ENCODE assay signal across 19 cellular contexts in genomic region chr21:43375827-43376795, GRCh38. TPM values are rescaled to one million over a fixed set of nuclear protein-coding genes. Genes with fewer than 3 reads are reported as not detected.
DNase-seq lines count a peak whose midpoint lies in the region; ATAC-seq and TF ChIP-seq lines count a peak whose summit lies in the region.
"Had no signal": no experiment of that assay in that cellular context is flagged by ENCODE, and none has a peak within 500 bp of the region (broad histone marks: within the 10 kb centered on the region; RNA-seq: fewer than 3 reads in every experiment).

No MANE protein-coding gene starts in this region.

- H3K4me3 ChIP-seq in left ventricle myocardium inferior (no peak overlapping the region), epithelial cell of esophagus (ENCODE audit: low read length) (no peak overlapping the region)
- no peak overlapping the region for H3K4me3 ChIP-seq in CD8-positive, alpha-beta T cell (ENCODE audit: low read depth, low read length)
- H3K4me3 ChIP-seq: BLaER1 treated with 17β-estradiol and CSF1 and Interleukin-3, amounts not matched to agents 10 nM and 100 nM; GM12878; MG63; Peyer's patch had no signal

- H3K9me3 ChIP-seq in left ventricle myocardium inferior (replicated peaks) (no peaks in the 10 kb centered on the region), H9 (ENCODE audit: control insufficient read depth, low read depth, low read length) (no peaks in the 10 kb centered on the region)
- no peaks in the 10 kb centered on the region for H3K9me3 ChIP-seq in CD8-positive, alpha-beta T cell (ENCODE audit: low read length)
- H3K9me3 ChIP-seq: MG63, Peyer's patch had no signal

- no peak overlapping the region for H4K91ac ChIP-seq in H9 (ENCODE audit: insufficient read length, low read depth, low read length)

- no peaks in the 10 kb centered on the region for H3K9me3 Mint-ChIP-seq in H9
- H3K9me3 Mint-ChIP-seq in CD8-positive, alpha-beta T cell: no peaks in the 10 kb centered on the region

- no peak overlapping the region for H2BK12ac ChIP-seq in H9 (ENCODE audit: insufficient read length, low read depth, low read length)

- CTCF ChIA-PET in CD8-positive, alpha-beta T cell (lab: Charles Lee): no interaction called here

- H3K4me1 ChIP-seq in left ventricle myocardium inferior: no peaks in the 10 kb centered on the region
- H3K4me1 ChIP-seq in H9 (ENCODE audit: insufficient read depth, low read length): peaks cover 4% of the 10 kb centered on the region; the same call in 1 of the 2 replicates
- H3K4me1 ChIP-seq in CD8-positive, alpha-beta T cell (ENCODE audit: insufficient read depth, low read length): no peaks in the 10 kb centered on the region
- H3K4me1 ChIP-seq: Peyer's patch had no signal

- no peak overlapping the region for H2BK5ac ChIP-seq in H9 (ENCODE audit: insufficient read length, low read length)

- H3K4me3 Mint-ChIP-seq in H9: no peak overlapping the region
- no peak overlapping the region for H3K4me3 Mint-ChIP-seq in CD8-positive, alpha-beta T cell

- no peaks in the 10 kb centered on the region for H3K36me3 Mint-ChIP-seq in H9 (ENCODE audit: insufficient read depth in 1 of 3, low read depth in 3 of 3)
- H3K36me3 Mint-ChIP-seq in CD8-positive, alpha-beta T cell: no peaks in the 10 kb centered on the region

- H3K23me2 ChIP-seq in H9 (ENCODE audit: insufficient read length, low read depth, low read length, poor library complexity, severe bottlenecking): no peaks in the 10 kb centered on the region

- H3K4me1 Mint-ChIP-seq in H9: peaks cover 10 to 14% of the 10 kb centered on the region in 2 experiments
- no peaks in the 10 kb centered on the region for H3K4me1 Mint-ChIP-seq in CD8-positive, alpha-beta T cell (ENCODE audit: low read depth)

- no peaks in the 10 kb centered on the region for H3K79me2 ChIP-seq in H9 (ENCODE audit: insufficient read depth, low read length)

- no peak overlapping the region for H3K56ac ChIP-seq in H9 (ENCODE audit: insufficient read length, low read depth, low read length)

- H3K27ac ChIP-seq in left ventricle myocardium inferior (replicated peaks): no peak overlapping the region
- no peak overlapping the region for H3K27ac ChIP-seq in H9 (ENCODE audit: insufficient read length, low read depth, low read length)
- H3K27ac ChIP-seq in CD8-positive, alpha-beta T cell (ENCODE audit: low read depth, low read length): no peak overlapping the region
- H3K27ac ChIP-seq: BLaER1 treated with 17β-estradiol and CSF1 and Interleukin-3, amounts not matched to agents 10 nM and 100 nM; Peyer's patch had no signal

- no peaks in the 10 kb centered on the region for H3K79me1 ChIP-seq in H9 (ENCODE audit: insufficient read depth, low read depth, low read length, poor library complexity, severe bottlenecking)

- POLR2A ChIA-PET in CD8-positive, alpha-beta T cell (lab: Charles Lee): no interaction called here

- no peak overlapping the region for H3K4ac ChIP-seq in H9 (ENCODE audit: low read depth, low read length)

- no peak overlapping the region for H2AFZ ChIP-seq in H9 (ENCODE audit: low read length)

- H3K14ac ChIP-seq in H9 (ENCODE audit: insufficient read depth, low read length): peak overlapping the region; percentile 66; the same call in 1 of the 2 replicates

- no peak overlapping the region for H2BK15ac ChIP-seq in H9 (ENCODE audit: low read depth, low read length)

- WGBS in H9 (ENCODE audit: extremely low coverage, insufficient read length, low lambda C conversion rate): no CpG with 5 or more reads among the region's 28 CpGs

- no peak overlapping the region for H2AK5ac ChIP-seq in H9 (ENCODE audit: insufficient read length, low read length)

- H3K4me2 ChIP-seq in H9 (ENCODE audit: insufficient read depth, insufficient read length, low read length): no peak overlapping the region
- H3K4me2 ChIP-seq: BLaER1 treated with 17β-estradiol and CSF1 and Interleukin-3, amounts not matched to agents 10 nM and 100 nM had no signal

- H4K5ac ChIP-seq in H9 (ENCODE audit: insufficient read length, low read depth, low read length): no peak overlapping the region

- H3K27ac Mint-ChIP-seq in H9: no peak overlapping the region; a peak in 1 of 7 replicates
- no peak overlapping the region for H3K27ac Mint-ChIP-seq in CD8-positive, alpha-beta T cell

- H4K20me1 ChIP-seq in H9 (ENCODE audit: control insufficient read depth, insufficient read depth, insufficient read length): no peaks in the 10 kb centered on the region

- no peak overlapping the region for H2BK120ac ChIP-seq in H9 (ENCODE audit: low read depth, low read length, poor library complexity, severe bottlenecking)

- peak overlapping the region; percentile 6 for H3K18ac ChIP-seq in H9 (ENCODE audit: insufficient read length, low read depth, low read length)

- H3K9ac ChIP-seq in H9 (ENCODE audit: extremely low read depth, insufficient read length, low read length): no peak overlapping the region
- H3K9ac ChIP-seq: BLaER1 treated with 17β-estradiol and CSF1 and Interleukin-3, amounts not matched to agents 10 nM and 100 nM had no signal

- H3K23ac ChIP-seq in H9 (ENCODE audit: insufficient read length, low read depth, low read length): no peak overlapping the region

- H3K36me3 ChIP-seq in left ventricle myocardium inferior: no peaks in the 10 kb centered on the region
- no peaks in the 10 kb centered on the region for H3K36me3 ChIP-seq in CD8-positive, alpha-beta T cell (ENCODE audit: insufficient read depth, low read length)
- H3K36me3 ChIP-seq: BLaER1 treated with 17β-estradiol and CSF1 and Interleukin-3, amounts not matched to agents 10 nM and 100 nM; MG63; Peyer's patch had no signal

- TF ChIP-seq CTCF in left ventricle myocardium inferior (IDR thresholded peaks at IDR 0.05; ENCODE audit: borderline replicate concordance): no peak
- TF ChIP-seq CTCF in H9 (conservative IDR thresholded peaks at IDR 0.05): no peak
- no peak for TF ChIP-seq CTCF in epithelial cell of esophagus (IDR thresholded peaks at IDR 0.05; ENCODE audit: insufficient read depth, low read depth, low read length, missing control alignments)
- no peak for TF ChIP-seq CTCF in CD8-positive, alpha-beta T cell (IDR thresholded peaks at IDR 0.05)

- H3K27me3 Mint-ChIP-seq in H9 (ENCODE audit: low read depth): no peaks in the 10 kb centered on the region
- no peaks in the 10 kb centered on the region for H3K27me3 Mint-ChIP-seq in CD8-positive, alpha-beta T cell (ENCODE audit: low read depth)

- H3K27me3 ChIP-seq in left ventricle myocardium inferior (ENCODE audit: low read depth) (no peaks in the 10 kb centered on the region), H9 (ENCODE audit: insufficient read depth, low read length) (no peaks in the 10 kb centered on the region)
- H3K27me3 ChIP-seq in CD8-positive, alpha-beta T cell (ENCODE audit: insufficient read depth, low read length): no peaks in the 10 kb centered on the region
- H3K27me3 ChIP-seq: MG63, Peyer's patch had no signal

- peak; percentile 58 for DNase-seq in Right ventricle myocardium inferior (ENCODE audit: missing footprints)
- no peak for DNase-seq in left ventricle myocardium inferior
- DNase-seq in H9: no peak
- DNase-seq in epithelial cell of esophagus (ENCODE audit: low read depth): peak; percentile 52
- no peak for DNase-seq in sciatic nerve (ENCODE audit: low spot score)
- no peak for DNase-seq in CD8-positive, alpha-beta T cell
- DNase-seq: GDM1, MG63, NCI-H1092, NCI-H146, NCI-H2081 treated with DMSO at 0.1 percent for 48 hours, NCI-H2227 treated with DMSO at 0.1 percent for 48 hours, NCI-H524, Peyer's patch, SHP77 treated with DMSO at 0.1 percent for 48 hours had no signal

- H3T11ph ChIP-seq in H9 (ENCODE audit: low read length): no peak overlapping the region

- no peak for ATAC-seq in Right ventricle myocardium inferior
- ATAC-seq in sciatic nerve: peak; percentile 14
- ATAC-seq in CD8-positive, alpha-beta T cell: no peak
- ATAC-seq in HG02623 (IDR thresholded peaks at IDR 0.05; ENCODE audit: unreplicated experiment): no peak
- no peak for ATAC-seq in HG02870 (IDR thresholded peaks at IDR 0.05; ENCODE audit: unreplicated experiment)
- ATAC-seq: GM12878 had no signal

- H2BK20ac ChIP-seq in H9 (ENCODE audit: low read depth, low read length, poor library complexity, severe bottlenecking): no peak overlapping the region

- intact Hi-C loops in Right ventricle myocardium inferior (cut with DNase I): no loop called here
- intact Hi-C loops in left ventricle myocardium inferior (cut with micrococcal nuclease): no loop called here
- intact Hi-C loops in sciatic nerve (cut with DNase I): no loop called here
- intact Hi-C loops in CD8-positive, alpha-beta T cell (cut with DNase I, micrococcal nuclease): no loop called here

- no peak overlapping the region for H4K8ac ChIP-seq in H9 (replicated peaks; ENCODE audit: insufficient read length, low read depth, low read length)

RNA-seq across cellular contexts. Expression of gene SIK1, which starts 50.8 kb away (rescaled TPM):
- 4.6 TPM for total RNA-seq in Right ventricle myocardium inferior
- total RNA-seq in left ventricle myocardium inferior: 7.8 TPM
- 5.7 and 6.4 TPM in 2 replicates for total RNA-seq in H9 (2021)
- 59.9 TPM for total RNA-seq in sciatic nerve
- total RNA-seq in CD8-positive, alpha-beta T cell: 100 to 1,000 TPM; 716 to 734 TPM

Comparison
In these comparisons a context has a peak if more than half of its experiments do, and no peak if none do; other contexts are left out.
1. DNase-seq: peak in Right ventricle myocardium inferior (single experiment) and epithelial cell of esophagus (single experiment); none in left ventricle myocardium inferior (single experiment), H9 (single experiment), sciatic nerve (single experiment) and CD8-positive, alpha-beta T cell (0 of 7).
2. RNA of gene SIK1, which starts 50.8 kb away (total RNA-seq): 716 to 734 TPM in CD8-positive, alpha-beta T cell; 59.9 TPM in sciatic nerve (single experiment), 7.8 TPM in left ventricle myocardium inferior (single experiment), 5.7 to 6.4 TPM in H9 and 4.6 TPM in Right ventricle myocardium inferior (single experiment); every median in the first group is over 10 times any median in the second.